ENCODE assay signal across 10 cellular contexts in genomic region chrX:95076449-95076848, GRCh38.
DNase-seq lines count a peak whose midpoint lies in the region; ATAC-seq and TF ChIP-seq lines count a peak whose summit lies in the region.
"Had no signal": no experiment of that assay in that cellular context is flagged by ENCODE, and none has a peak within 500 bp of the region (broad histone marks: within the 10 kb centered on the region; RNA-seq: fewer than 3 reads in every experiment).

No MANE protein-coding gene starts in this region.

- no peaks in the 10 kb centered on the region for H3K4me1 ChIP-seq in heart left ventricle
- peaks cover 5% of the 10 kb centered on the region for H3K4me1 ChIP-seq in mammary epithelial cell (ENCODE audit: insufficient read depth, low read length)
- H3K4me1 ChIP-seq in upper lobe of right lung = no peaks in the 10 kb centered on the region
- no peaks in the 10 kb centered on the region for H3K4me1 ChIP-seq in mucosa of descending colon (ENCODE audit: low read depth)

- in situ Hi-C loops in mammary epithelial cell (cut with MboI; ENCODE audit: low sequenced_read_pairs in 2 of 2) = no loop called here

- no peak overlapping the region for H2AFZ ChIP-seq in mammary epithelial cell (ENCODE audit: low read depth, low read length)

- H3K27ac ChIP-seq in heart left ventricle (no peak overlapping the region), mammary epithelial cell (ENCODE audit: insufficient read depth, low read depth, low read length) (no peak overlapping the region), upper lobe of right lung (no peak overlapping the region)

- no peak for TF ChIP-seq POLR2A in heart left ventricle (IDR thresholded peaks at IDR 0.05)

- peaks cover 0 to 4% (median 0%) of the 10 kb centered on the region in 9 donors for H3K27me3 ChIP-seq in heart left ventricle
- H3K27me3 ChIP-seq in mammary epithelial cell (ENCODE audit: insufficient read depth, low read length) = peaks cover 5% of the 10 kb centered on the region
- no peaks in the 10 kb centered on the region for H3K27me3 ChIP-seq in upper lobe of right lung

- no peaks in the 10 kb centered on the region for H3K79me2 ChIP-seq in mammary epithelial cell (ENCODE audit: insufficient read depth, low read length)

- no peak for ATAC-seq in heart left ventricle
- no peak for ATAC-seq in left cardiac atrium
- ATAC-seq in upper lobe of right lung = no peak
- ATAC-seq in HG03045 (IDR thresholded peaks at IDR 0.05; ENCODE audit: unreplicated experiment) = no peak
- no peak for ATAC-seq in mucosa of descending colon
- ATAC-seq in HG03520 (IDR thresholded peaks at IDR 0.05; ENCODE audit: unreplicated experiment) = no peak
- ATAC-seq: activated T-cell treated with anti-CD3 and anti-CD28 coated beads, Interleukin-2, amount 50 U/mL, for 72 hours had no signal

- no peak for DNase-seq in heart left ventricle
- DNase-seq in left cardiac atrium = no peak
- DNase-seq in NCI-H2081 treated with DMSO at 0.1 percent for 48 hours (lab: John Stamatoyannopoulos, UW) = peak; percentile 7
- DNase-seq in mammary epithelial cell = peak; percentile 27
- no peak for DNase-seq in upper lobe of right lung
- DNase-seq in mucosa of descending colon = no peak

- H3K4me3 ChIP-seq in heart left ventricle = no peak overlapping the region
- H3K4me3 ChIP-seq in mammary epithelial cell (replicated peaks in 1 of 3; ENCODE audit: insufficient read depth in 1 of 3, low read depth in 2 of 3, low read length in 3 of 3) = no peak overlapping the region
- H3K4me3 ChIP-seq in upper lobe of right lung = no peak overlapping the region
- no peak overlapping the region for H3K4me3 ChIP-seq in mucosa of descending colon
- H3K4me3 ChIP-seq: lung had no signal

- no peaks in the 10 kb centered on the region for H3K9me3 ChIP-seq in heart left ventricle
- no peaks in the 10 kb centered on the region for H3K9me3 ChIP-seq in mammary epithelial cell (replicated peaks; ENCODE audit: insufficient read depth, low read length)
- H3K9me3 ChIP-seq in upper lobe of right lung = no peaks in the 10 kb centered on the region
- peaks cover 2% of the 10 kb centered on the region for H3K9me3 ChIP-seq in mucosa of descending colon

- dilution Hi-C loops in mammary epithelial cell (cut with HindIII; ENCODE audit: low sequenced_read_pairs) = no loop called here

- intact Hi-C loops in heart left ventricle (cut with DNase I) = loop anchor here in 6 of 10 donors (5.0 to 10.0 kb wide), 2 partner anchors 242 to 244 kb away; no protein-coding TSS in a partner anchor
- intact Hi-C loops in left cardiac atrium (cut with DNase I) = loop anchor here (5.0 to 10.0 kb wide), 2 partner anchors 242 to 244 kb away; no protein-coding TSS in a partner anchor
- intact Hi-C loops in mammary epithelial cell (cut with micrococcal nuclease) = loop anchor here (1.0 kb wide), 1 partner anchor 19 kb away; no protein-coding TSS in a partner anchor
- intact Hi-C loops in upper lobe of right lung (cut with DNase I) = no loop called here
- intact Hi-C loops in mucosa of descending colon (cut with DNase I, micrococcal nuclease) = no loop called here

- H4K20me1 ChIP-seq in mammary epithelial cell (ENCODE audit: insufficient read depth, low read length) = no peaks in the 10 kb centered on the region

- H3K36me3 ChIP-seq in heart left ventricle (no peaks in the 10 kb centered on the region), mammary epithelial cell (ENCODE audit: insufficient read depth, low read length) (no peaks in the 10 kb centered on the region), upper lobe of right lung (no peaks in the 10 kb centered on the region), mucosa of descending colon (ENCODE audit: low read depth) (no peaks in the 10 kb centered on the region)

- TF ChIP-seq CTCF in heart left ventricle (IDR thresholded peaks at IDR 0.05) = peak in 10 of 12 donors; percentile 18 to 50 (median 26)
- TF ChIP-seq CTCF in mammary epithelial cell (conservative IDR thresholded peaks at IDR 0.05 in 1 of 2, IDR thresholded peaks at IDR 0.05 in 1 of 2; ENCODE audit: extremely low read depth in 1 of 2, insufficient read depth in 1 of 2, low read depth in 1 of 2, low read length in 2 of 2) = peak; percentile 73 to 80
- peak; percentile 31 for TF ChIP-seq CTCF in upper lobe of right lung (IDR thresholded peaks at IDR 0.05)
- no peak for TF ChIP-seq CTCF in mucosa of descending colon (IDR thresholded peaks at IDR 0.05)

- no peak overlapping the region for H3K4me2 ChIP-seq in mammary epithelial cell (ENCODE audit: insufficient read depth, low read depth, low read length)

- BruUV-seq in mammary epithelial cell (replicated peaks; lab: Mats Ljungman, UMichigan) = no TSS peak

- WGBS in heart left ventricle, 4 donors = 66 to 79% (median 78%) methylated on average over 1 of the region's 1 CpG
- 71% methylated on average over 1 of the region's 1 CpG for WGBS in mammary epithelial cell (ENCODE audit: low coverage, missing lambda C conversion rate)

- H3K9ac ChIP-seq in mammary epithelial cell (ENCODE audit: insufficient read depth, low read length) = no peak overlapping the region

- CTCF ChIA-PET in mammary epithelial cell (lab: Charles Lee; ENCODE audit: low non-redundant PET) = interaction anchor here (0.6 to 1.1 kb wide), 5 partner anchors 11 to 338 kb away, joined by 3 to 6 read pairs (median 5); no protein-coding TSS in a partner anchor

Comparison
In these comparisons a context has a peak if more than half of its experiments do, and no peak if none do; other contexts are left out.
1. DNase-seq: peak in NCI-H2081 treated with DMSO at 0.1 percent for 48 hours (single experiment) and mammary epithelial cell (single experiment); none in heart left ventricle (0 of 5), left cardiac atrium (single experiment), upper lobe of right lung (single experiment) and mucosa of descending colon (0 of 3).
2. intact Hi-C loops: an anchor here in heart left ventricle (5.0 to 10.0 kb wide), left cardiac atrium (5.0 to 10.0 kb wide) and mammary epithelial cell (1.0 kb wide); none called in upper lobe of right lung and mucosa of descending colon.